In the genomic region with DNA sequence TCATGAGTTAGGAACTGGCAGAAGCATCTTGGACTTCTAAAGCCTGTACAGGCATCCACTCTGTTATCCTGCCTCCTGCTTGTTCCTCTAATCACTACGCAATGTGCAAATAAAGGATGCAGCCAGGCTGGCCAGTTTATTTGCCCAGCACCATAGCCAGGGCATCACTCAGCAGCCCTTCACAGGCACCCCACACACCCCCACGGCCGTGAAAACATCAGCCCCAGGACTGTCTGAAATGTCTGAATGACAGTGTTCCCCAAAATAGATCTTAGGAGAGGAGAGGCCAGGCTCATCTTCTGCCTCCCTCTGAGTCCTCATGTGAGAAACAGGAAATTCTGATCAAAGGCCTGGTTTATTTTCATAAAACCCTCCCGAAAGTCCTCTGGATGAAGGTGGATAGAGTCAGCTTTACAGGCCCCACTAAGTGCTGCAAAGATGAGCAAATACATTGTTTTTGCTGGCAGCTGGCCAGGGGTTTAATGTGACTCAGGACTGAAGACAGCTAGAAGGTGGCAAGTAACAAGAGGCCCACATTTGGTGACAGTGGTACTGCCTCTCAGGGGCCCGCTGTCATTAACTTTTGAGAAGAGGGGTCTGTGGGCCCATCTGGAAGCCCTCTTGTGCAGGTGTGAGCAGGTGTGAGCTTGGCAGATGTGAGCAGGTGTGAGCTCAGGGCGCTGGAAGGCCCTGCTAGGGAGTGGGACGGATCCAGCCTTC, we compare ENCODE assay signal across 13 cellular contexts. TPM values are rescaled to one million over a fixed set of nuclear protein-coding genes. Genes with fewer than 3 reads are reported as not detected.
DNase-seq lines count a peak whose midpoint lies in the region; TF ChIP-seq lines count a peak whose summit lies in the region.
"Had no signal": no experiment of that assay in that cellular context is flagged by ENCODE, and none has a peak within 500 bp of the region (broad histone marks: within the 10 kb centered on the region; RNA-seq: fewer than 3 reads in every experiment).

No MANE protein-coding gene starts in this region.

- peak overlapping the region; percentile 21; the same call in 1 of the 2 replicates for H2AFZ ChIP-seq in KMS-11 (ENCODE audit: low read depth)

- no peaks in the 10 kb centered on the region for H3K27me3 ChIP-seq in KMS-11 (ENCODE audit: insufficient read depth, low read depth)
- H3K27me3 ChIP-seq: pancreas had no signal

- POLR2A ChIA-PET in activated CD4-positive, alpha-beta memory T cell treated with anti-CD3 and anti-CD28 coated beads for 36 hours (lab: Charles Lee), result interaction anchor here (0.8 kb wide), 1 partner anchor 32 kb away, joined by 3 read pairs; no protein-coding TSS in a partner anchor

- DNase-seq in COLO668 (lab: John Stamatoyannopoulos, UW; ENCODE audit: unreplicated experiment) (peak; percentile 59), myocyte (ENCODE audit: low read depth) (peak; percentile 24), T1000 (lab: John Stamatoyannopoulos, UW) (no peak), SW480 (ENCODE audit: low spot score) (no peak), ACHN (no peak), NCI-H146 (lab: John Stamatoyannopoulos, UW) (no peak)
- DNase-seq in activated CD4-positive, alpha-beta memory T cell treated with anti-CD3 and anti-CD28 coated beads for 36 hours, result peak; percentile 87
- DNase-seq: KBM-7, pancreas, tibial artery had no signal

- H3K4me3 Mint-ChIP-seq in activated CD4-positive, alpha-beta memory T cell treated with anti-CD3 and anti-CD28 coated beads for 36 hours, result no peak overlapping the region
- H3K4me3 Mint-ChIP-seq: brain had no signal

- peak overlapping the region; percentile 43 for H3K4me2 ChIP-seq in KMS-11

- no peaks in the 10 kb centered on the region for H3K9me3 Mint-ChIP-seq in activated CD4-positive, alpha-beta memory T cell treated with anti-CD3 and anti-CD28 coated beads for 36 hours
- H3K9me3 Mint-ChIP-seq: brain had no signal

- H3K9ac ChIP-seq in KMS-11, result no peak overlapping the region

- no peaks in the 10 kb centered on the region for H3K36me3 ChIP-seq in KMS-11 (ENCODE audit: insufficient read depth)
- H3K36me3 ChIP-seq: pancreas had no signal

- no peak for TF ChIP-seq CTCF in KMS-11 (conservative IDR thresholded peaks at IDR 0.05; ENCODE audit: low read depth, low read length)

- intact Hi-C loops in activated CD4-positive, alpha-beta memory T cell treated with anti-CD3 and anti-CD28 coated beads for 36 hours (cut with micrococcal nuclease), result loop anchor here (1.0 to 2.0 kb wide), 3 partner anchors 13 to 32 kb away; no protein-coding TSS in a partner anchor

- H3K27ac ChIP-seq in KMS-11, result no peak overlapping the region
- H3K27ac ChIP-seq: pancreas, tibial artery had no signal

- H3K36me3 Mint-ChIP-seq in activated CD4-positive, alpha-beta memory T cell treated with anti-CD3 and anti-CD28 coated beads for 36 hours, result no peaks in the 10 kb centered on the region
- H3K36me3 Mint-ChIP-seq: brain had no signal

- peaks cover 1% of the 10 kb centered on the region for H3K27me3 Mint-ChIP-seq in activated CD4-positive, alpha-beta memory T cell treated with anti-CD3 and anti-CD28 coated beads for 36 hours
- H3K27me3 Mint-ChIP-seq: brain had no signal

- peaks cover 30% of the 10 kb centered on the region for H3K4me1 ChIP-seq in KMS-11 (ENCODE audit: low read depth, poor library complexity, severe bottlenecking)
- H3K4me1 ChIP-seq: pancreas, tibial artery had no signal

- H3K4me3 ChIP-seq in KMS-11 (IDR thresholded peaks at IDR 0.05; ENCODE audit: insufficient read depth, low read depth, low read length), result no peak overlapping the region
- H3K4me3 ChIP-seq: pancreas, tibial artery had no signal

- no peaks in the 10 kb centered on the region for H4K20me1 ChIP-seq in KMS-11 (ENCODE audit: insufficient read depth)

- peak overlapping the region; percentile 58 for H3K27ac Mint-ChIP-seq in activated CD4-positive, alpha-beta memory T cell treated with anti-CD3 and anti-CD28 coated beads for 36 hours
- H3K27ac Mint-ChIP-seq: brain had no signal

- CTCF ChIA-PET in activated CD4-positive, alpha-beta memory T cell treated with anti-CD3 and anti-CD28 coated beads for 36 hours (lab: Charles Lee), result interaction anchor here (1.0 to 2.2 kb wide), 3 partner anchors 32 to 202 kb away, joined by 4 to 18 read pairs (median 6); no protein-coding TSS in a partner anchor

- peaks cover 36% of the 10 kb centered on the region for H3K4me1 Mint-ChIP-seq in activated CD4-positive, alpha-beta memory T cell treated with anti-CD3 and anti-CD28 coated beads for 36 hours (ENCODE audit: low read depth)
- H3K4me1 Mint-ChIP-seq: brain had no signal

- in situ Hi-C loops in ACHN (cut with HindIII; ENCODE audit: low pct_ligation_motif_present, low pct_unique_long_range_greater_than_20kb, low sequenced_read_pairs), result no loop called here

- H3K79me2 ChIP-seq in KMS-11 (ENCODE audit: insufficient read depth, low read depth), result no peaks in the 10 kb centered on the region

RNA-seq across cellular contexts. Expression of a gene that starts 32.9 kb away (rescaled TPM):
- total RNA-seq in activated CD4-positive, alpha-beta memory T cell treated with anti-CD3 and anti-CD28 coated beads for 36 hours, result not detected
- total RNA-seq in myocyte, result not detected in 2 replicates
- polyA plus RNA-seq in myocyte (2012), result not detected
- total RNA-seq: H4 had no signal

Comparison
In these comparisons a context has a peak if more than half of its experiments do, and no peak if none do; other contexts are left out.
1. DNase-seq: peak in COLO668 (single experiment), activated CD4-positive, alpha-beta memory T cell treated with anti-CD3 and anti-CD28 coated beads for 36 hours (single experiment) and myocyte (single experiment); none in T1000 (single experiment), SW480 (single experiment), ACHN (single experiment) and NCI-H146 (single experiment).